In the genomic region with DNA sequence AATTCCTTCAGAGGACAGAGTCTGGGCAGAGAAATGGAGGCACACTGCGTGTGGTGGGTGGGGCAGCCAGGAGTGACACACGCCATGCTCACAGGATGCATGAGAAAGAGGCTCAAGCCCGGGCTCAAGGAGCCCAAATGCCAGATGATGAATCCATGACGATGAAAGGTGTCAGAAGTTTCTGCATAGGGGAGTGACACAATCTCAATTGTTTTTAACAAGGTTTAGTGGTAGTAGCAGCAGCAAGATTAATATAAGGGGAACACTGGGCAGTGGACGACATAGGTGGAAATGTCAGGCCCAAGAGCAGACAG, we compare ENCODE assay signal across 21 cellular contexts.
"Had no signal": no experiment of that assay in that cellular context is flagged by ENCODE, and none has a peak within 500 bp of the region (broad histone marks: within the 10 kb centered on the region; RNA-seq: fewer than 3 reads in every experiment).

No MANE protein-coding gene starts in this region.

- H3K4me2 ChIP-seq: smooth muscle cell had no signal

- H3K27me3 ChIP-seq: heart right ventricle, upper lobe of left lung had no signal

- H3K4me3 ChIP-seq: heart right ventricle, smooth muscle cell, thoracic aorta, upper lobe of left lung had no signal

- H3K27ac Mint-ChIP-seq: activated CD4-positive, alpha-beta memory T cell treated with anti-CD3 and anti-CD28 coated beads, Interleukin-2, amount 10 ng/mL, durations not matched to agents 7 days and 5 days; activated naive CD4-positive, alpha-beta T cell treated with anti-CD3 and anti-CD28 coated beads, Interleukin-2, amount 10 ng/mL, durations not matched to agents 7 days and 5 days; activated T-cell treated with anti-CD3 and anti-CD28 coated beads, Interleukin-2, amount 50 U/mL, for 72 hours; memory B cell; T-helper 17 cell had no signal

- H3K36me3 Mint-ChIP-seq: activated naive CD4-positive, alpha-beta T cell treated with anti-CD3 and anti-CD28 coated beads, Interleukin-2, amount 10 ng/mL, durations not matched to agents 7 days and 5 days had no signal

- H3K4me3 Mint-ChIP-seq: activated CD4-positive, alpha-beta memory T cell treated with anti-CD3 and anti-CD28 coated beads, Interleukin-2, amount 10 ng/mL, durations not matched to agents 7 days and 5 days; activated naive CD4-positive, alpha-beta T cell treated with anti-CD3 and anti-CD28 coated beads, Interleukin-2, amount 10 ng/mL, durations not matched to agents 7 days and 5 days; activated T-cell treated with anti-CD3 and anti-CD28 coated beads, Interleukin-2, amount 50 U/mL, for 72 hours; memory B cell; naive B cell; T-helper 17 cell had no signal

- H3K9me3 Mint-ChIP-seq: activated CD4-positive, alpha-beta memory T cell treated with anti-CD3 and anti-CD28 coated beads, Interleukin-2, amount 10 ng/mL, durations not matched to agents 7 days and 5 days; activated naive CD4-positive, alpha-beta T cell treated with anti-CD3 and anti-CD28 coated beads, Interleukin-2, amount 10 ng/mL, durations not matched to agents 7 days and 5 days; activated T-cell treated with anti-CD3 and anti-CD28 coated beads, Interleukin-2, amount 50 U/mL, for 72 hours; memory B cell had no signal

- H3K27me3 Mint-ChIP-seq: activated CD4-positive, alpha-beta memory T cell treated with anti-CD3 and anti-CD28 coated beads, Interleukin-2, amount 10 ng/mL, durations not matched to agents 7 days and 5 days; activated naive CD4-positive, alpha-beta T cell treated with anti-CD3 and anti-CD28 coated beads, Interleukin-2, amount 10 ng/mL, durations not matched to agents 7 days and 5 days; memory B cell; naive B cell; T-helper 17 cell had no signal

- H3K9me3 ChIP-seq: heart right ventricle, thoracic aorta, upper lobe of left lung had no signal

- DNase-seq: activated CD4-positive, alpha-beta memory T cell treated with anti-CD3 and anti-CD28 coated beads, Interleukin-2, amount 10 ng/mL, durations not matched to agents 7 days and 5 days; activated CD4-positive, alpha-beta T cell treated with anti-CD3 and anti-CD28 coated beads for 48 hours; activated effector memory CD4-positive, alpha-beta T cell treated with anti-CD3 and anti-CD28 coated beads, Interleukin-2, amount 50 U/mL, for 16 hours; activated naive CD4-positive, alpha-beta T cell treated with anti-CD3 and anti-CD28 coated beads, Interleukin-2, amount 10 ng/mL, durations not matched to agents 7 days and 5 days; activated T-cell treated with anti-CD3 and anti-CD28 coated beads, Interleukin-2, amount 50 U/mL, for 72 hours; amygdala; dermis blood vessel endothelial cell; effector memory CD4-positive, alpha-beta T cell; heart right ventricle; left cardiac atrium; naive B cell; occipital lobe; stimulated activated CD4-positive, alpha-beta T cell treated with anti-CD3 and anti-CD28 coated beads, Interleukin-15, amount 100 ng/mL, for 24 hours; stimulated activated CD8-positive, alpha-beta memory T cell treated with anti-CD3 and anti-CD28 coated beads, Interleukin-4, amount 100 ng/mL, for 48 hours; stimulated activated naive CD4-positive, alpha-beta T cell; SW 1271; T-helper 17 cell; upper lobe of left lung had no signal

- H3K36me3 ChIP-seq: thoracic aorta, upper lobe of left lung had no signal

- H3K4me1 Mint-ChIP-seq: activated CD4-positive, alpha-beta memory T cell treated with anti-CD3 and anti-CD28 coated beads, Interleukin-2, amount 10 ng/mL, durations not matched to agents 7 days and 5 days; activated naive CD4-positive, alpha-beta T cell treated with anti-CD3 and anti-CD28 coated beads, Interleukin-2, amount 10 ng/mL, durations not matched to agents 7 days and 5 days; T-helper 17 cell had no signal
